Comparison of ENCODE assay signal across 1 cellular context in the genomic region with DNA sequence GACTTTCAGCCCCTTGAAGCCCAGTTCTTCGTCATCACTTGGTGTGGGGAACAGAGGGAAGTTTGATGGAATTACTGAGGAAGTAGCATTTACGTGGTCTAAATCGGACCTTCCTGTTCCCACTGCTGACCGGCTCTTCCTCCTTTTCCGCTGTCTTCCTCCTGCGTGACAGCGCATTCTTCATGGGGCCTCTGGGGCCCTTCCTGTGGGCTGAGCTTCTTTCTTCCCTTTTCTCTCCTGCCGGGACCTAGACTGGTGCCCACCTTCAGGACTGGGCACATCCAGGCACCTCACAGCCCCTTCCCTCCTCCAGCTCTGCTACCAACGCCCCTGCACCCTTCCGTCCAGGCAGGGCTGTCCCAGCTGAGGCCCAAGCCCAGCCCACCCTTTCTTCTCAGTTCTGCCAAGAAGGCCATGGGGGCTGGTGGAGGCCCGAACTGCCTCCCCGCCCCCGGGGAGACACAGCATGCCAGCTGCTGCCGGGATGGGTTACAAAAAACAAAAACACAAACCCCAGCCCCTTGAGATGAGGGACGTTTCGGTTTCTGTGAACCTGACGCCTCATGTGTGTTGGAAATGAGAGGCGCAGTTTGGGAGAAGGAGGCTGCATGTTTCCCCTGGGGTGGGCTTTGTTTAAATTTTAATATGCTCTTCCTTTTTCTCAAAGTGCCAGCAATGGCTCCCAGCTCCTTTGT.
TF ChIP-seq lines count a peak whose summit lies in the region.

No MANE protein-coding gene starts in this region.

TF ChIP-seq in SK-N-SH, 30 proteins besides CTCF, POLR2A, EP300 and RAD21 (continued from another document):
- TF ChIP-seq TAF1 (IDR thresholded peaks at IDR 0.05; ENCODE audit: borderline replicate concordance, low read depth, low read length) (no peak), RCOR1 (IDR thresholded peaks at IDR 0.05; ENCODE audit: low read length) (no peak), NRF1 (IDR thresholded peaks at IDR 0.05; ENCODE audit: low read depth, low read length) (no peak)
- TF ChIP-seq, protein P1, sequence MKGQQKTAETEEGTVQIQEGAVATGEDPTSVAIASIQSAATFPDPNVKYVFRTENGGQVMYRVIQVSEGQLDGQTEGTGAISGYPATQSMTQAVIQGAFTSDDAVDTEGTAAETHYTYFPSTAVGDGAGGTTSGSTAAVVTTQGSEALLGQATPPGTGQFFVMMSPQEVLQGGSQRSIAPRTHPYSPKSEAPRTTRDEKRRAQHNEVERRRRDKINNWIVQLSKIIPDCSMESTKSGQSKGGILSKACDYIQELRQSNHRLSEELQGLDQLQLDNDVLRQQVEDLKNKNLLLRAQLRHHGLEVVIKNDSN (IDR thresholded peaks at IDR 0.05; ENCODE audit: borderline replicate concordance, low read depth) = no peak
- TF ChIP-seq, protein P2, sequence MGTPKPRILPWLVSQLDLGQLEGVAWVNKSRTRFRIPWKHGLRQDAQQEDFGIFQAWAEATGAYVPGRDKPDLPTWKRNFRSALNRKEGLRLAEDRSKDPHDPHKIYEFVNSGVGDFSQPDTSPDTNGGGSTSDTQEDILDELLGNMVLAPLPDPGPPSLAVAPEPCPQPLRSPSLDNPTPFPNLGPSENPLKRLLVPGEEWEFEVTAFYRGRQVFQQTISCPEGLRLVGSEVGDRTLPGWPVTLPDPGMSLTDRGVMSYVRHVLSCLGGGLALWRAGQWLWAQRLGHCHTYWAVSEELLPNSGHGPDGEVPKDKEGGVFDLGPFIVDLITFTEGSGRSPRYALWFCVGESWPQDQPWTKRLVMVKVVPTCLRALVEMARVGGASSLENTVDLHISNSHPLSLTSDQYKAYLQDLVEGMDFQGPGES (IDR thresholded peaks at IDR 0.05; ENCODE audit: low read depth, low read length) = no peak
